1 cellular context compared by ENCODE assay signal in the genomic region with DNA sequence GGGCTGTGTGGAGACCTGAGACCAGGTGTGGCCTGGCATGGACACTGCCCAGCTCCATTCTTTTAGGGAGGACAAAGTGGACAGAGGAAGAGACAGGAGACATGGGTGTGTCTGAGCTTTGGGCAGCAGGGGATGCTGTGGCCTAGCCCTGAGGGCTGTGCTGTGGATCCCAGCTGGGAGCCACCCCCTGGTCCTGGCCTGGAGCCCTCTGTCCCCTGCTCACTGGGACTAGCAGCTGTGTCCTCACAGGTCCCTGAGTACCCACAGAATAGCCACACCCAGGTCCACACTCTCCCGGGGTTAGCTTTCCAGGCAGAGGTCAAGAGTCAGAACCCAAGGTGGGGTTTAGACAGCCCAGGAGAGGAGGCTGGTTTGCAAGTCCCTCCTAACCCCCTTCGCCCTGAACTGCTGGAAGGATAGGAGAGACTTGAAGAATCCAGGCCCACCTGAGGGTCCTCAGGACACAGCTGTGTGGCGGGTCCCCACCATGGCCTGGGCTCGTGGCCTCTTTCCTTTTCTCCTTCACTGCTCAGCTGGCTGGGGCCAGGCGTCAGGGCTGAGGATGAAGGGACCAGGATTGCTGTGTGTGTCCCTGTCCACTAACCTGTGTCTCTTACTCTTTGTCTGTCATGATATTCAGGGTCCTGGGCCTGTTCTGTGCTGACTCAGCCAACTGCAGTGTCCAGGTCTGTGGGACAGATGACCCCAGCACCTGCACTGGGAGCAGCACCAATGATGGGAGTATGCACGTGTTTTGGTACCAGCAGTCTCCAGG.
A peak's percentile ranks its signal among the peaks of the same experiment; 100 is the strongest.
TF ChIP-seq lines count a peak whose summit lies in the region.

No MANE protein-coding gene starts in this region.

TF ChIP-seq in K562, 482 proteins besides CTCF, POLR2A, EP300 and RAD21 (continued from another document):
- TF ChIP-seq, protein P1, sequence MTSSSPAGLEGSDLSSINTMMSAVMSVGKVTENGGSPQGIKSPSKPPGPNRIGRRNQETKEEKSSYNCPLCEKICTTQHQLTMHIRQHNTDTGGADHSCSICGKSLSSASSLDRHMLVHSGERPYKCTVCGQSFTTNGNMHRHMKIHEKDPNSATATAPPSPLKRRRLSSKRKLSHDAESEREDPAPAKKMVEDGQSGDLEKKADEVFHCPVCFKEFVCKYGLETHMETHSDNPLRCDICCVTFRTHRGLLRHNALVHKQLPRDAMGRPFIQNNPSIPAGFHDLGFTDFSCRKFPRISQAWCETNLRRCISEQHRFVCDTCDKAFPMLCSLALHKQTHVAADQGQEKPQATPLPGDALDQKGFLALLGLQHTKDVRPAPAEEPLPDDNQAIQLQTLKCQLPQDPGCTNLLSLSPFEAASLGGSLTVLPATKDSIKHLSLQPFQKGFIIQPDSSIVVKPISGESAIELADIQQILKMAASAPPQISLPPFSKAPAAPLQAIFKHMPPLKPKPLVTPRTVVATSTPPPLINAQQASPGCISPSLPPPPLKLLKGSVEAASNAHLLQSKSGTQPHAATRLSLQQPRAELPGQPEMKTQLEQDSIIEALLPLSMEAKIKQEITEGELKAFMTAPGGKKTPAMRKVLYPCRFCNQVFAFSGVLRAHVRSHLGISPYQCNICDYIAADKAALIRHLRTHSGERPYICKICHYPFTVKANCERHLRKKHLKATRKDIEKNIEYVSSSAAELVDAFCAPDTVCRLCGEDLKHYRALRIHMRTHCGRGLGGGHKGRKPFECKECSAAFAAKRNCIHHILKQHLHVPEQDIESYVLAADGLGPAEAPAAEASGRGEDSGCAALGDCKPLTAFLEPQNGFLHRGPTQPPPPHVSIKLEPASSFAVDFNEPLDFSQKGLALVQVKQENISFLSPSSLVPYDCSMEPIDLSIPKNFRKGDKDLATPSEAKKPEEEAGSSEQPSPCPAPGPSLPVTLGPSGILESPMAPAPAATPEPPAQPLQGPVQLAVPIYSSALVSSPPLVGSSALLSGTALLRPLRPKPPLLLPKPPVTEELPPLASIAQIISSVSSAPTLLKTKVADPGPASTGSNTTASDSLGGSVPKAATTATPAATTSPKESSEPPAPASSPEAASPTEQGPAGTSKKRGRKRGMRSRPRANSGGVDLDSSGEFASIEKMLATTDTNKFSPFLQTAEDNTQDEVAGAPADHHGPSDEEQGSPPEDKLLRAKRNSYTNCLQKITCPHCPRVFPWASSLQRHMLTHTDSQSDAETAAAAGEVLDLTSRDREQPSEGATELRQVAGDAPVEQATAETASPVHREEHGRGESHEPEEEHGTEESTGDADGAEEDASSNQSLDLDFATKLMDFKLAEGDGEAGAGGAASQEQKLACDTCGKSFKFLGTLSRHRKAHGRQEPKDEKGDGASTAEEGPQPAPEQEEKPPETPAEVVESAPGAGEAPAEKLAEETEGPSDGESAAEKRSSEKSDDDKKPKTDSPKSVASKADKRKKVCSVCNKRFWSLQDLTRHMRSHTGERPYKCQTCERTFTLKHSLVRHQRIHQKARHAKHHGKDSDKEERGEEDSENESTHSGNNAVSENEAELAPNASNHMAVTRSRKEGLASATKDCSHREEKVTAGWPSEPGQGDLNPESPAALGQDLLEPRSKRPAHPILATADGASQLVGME (CRISPR knock-in tag; IDR thresholded peaks at IDR 0.05) = no peak
- TF ChIP-seq NR3C1 (CRISPR knock-in tag; IDR thresholded peaks at IDR 0.05) (0 out of 2 replicates have a peak, but pooled peaks have one; percentile 38), MCM5 (IDR thresholded peaks at IDR 0.05; ENCODE audit: low read depth) (no peak), MAZ (CRISPR knock-in tag; conservative IDR thresholded peaks at IDR 0.05 in 1 of 2, IDR thresholded peaks at IDR 0.05 in 1 of 2) (0 out of 4 replicates have a peak, but pooled peaks of 1 of the 2 experiments have one; percentile 28), KLF1 (tag; IDR thresholded peaks at IDR 0.05) (no peak), FOSL1 (tag; conservative IDR thresholded peaks at IDR 0.05) (no peak), NCOR1 (IDR thresholded peaks at IDR 0.05) (no peak), ZNF780A (CRISPR knock-in tag; IDR thresholded peaks at IDR 0.05) (no peak), THRA (IDR thresholded peaks at IDR 0.05) (no peak), FOXK2 (conservative IDR thresholded peaks at IDR 0.05 in 1 of 2, IDR thresholded peaks at IDR 0.05 in 1 of 2; ENCODE audit: low read depth in 2 of 2) (no peak), PREB (CRISPR knock-in tag; IDR thresholded peaks at IDR 0.05) (no peak), ZNF511 (CRISPR knock-in tag; IDR thresholded peaks at IDR 0.05) (0 out of 2 replicates have a peak, but pooled peaks have one; percentile 21), SMAD2 (IDR thresholded peaks at IDR 0.05; ENCODE audit: low read depth, low read length) (no peak), PTBP1 (IDR thresholded peaks at IDR 0.05; ENCODE audit: low read depth, low read length) (no peak), NR2F6 (CRISPR knock-in tag; IDR thresholded peaks at IDR 0.05) (no peak), TEAD4 (IDR thresholded peaks at IDR 0.05; ENCODE audit: low read length) (no peak), TEAD4 (CRISPR knock-in tag; IDR thresholded peaks at IDR 0.05; ENCODE audit: borderline replicate concordance) (peak; percentile 24; the same call in 1 of the 2 replicates), NELFE (IDR thresholded peaks at IDR 0.05; ENCODE audit: insufficient read depth, insufficient read length) (no peak)
TF ChIP-seq in K562: peak in this region for 23.
